1 cellular context compared by ENCODE assay signal in the genomic region with DNA sequence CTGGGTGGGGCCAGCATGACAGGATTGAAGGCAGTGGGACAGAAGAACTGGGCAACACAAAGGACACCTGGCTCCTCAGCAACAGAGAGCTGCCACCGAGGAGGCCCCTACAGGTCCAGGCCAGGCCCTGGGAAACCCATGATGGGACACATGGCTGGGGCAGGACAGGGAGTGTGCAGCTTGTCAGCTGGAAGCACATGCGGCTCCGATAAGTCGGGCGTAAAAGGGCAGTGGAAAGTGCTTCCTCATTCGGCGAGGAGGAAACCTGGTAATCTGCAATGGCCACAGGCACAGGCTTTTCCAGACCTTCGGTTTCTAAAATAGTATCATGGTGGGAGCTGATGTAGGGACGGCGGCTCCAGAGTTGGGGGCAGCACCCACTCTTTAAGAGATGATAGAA.
TF ChIP-seq lines count a peak whose summit lies in the region.

No MANE protein-coding gene starts in this region.

TF ChIP-seq in K562, 482 proteins besides CTCF, POLR2A, EP300 and RAD21 (continued from another document and continues in another):
- TF ChIP-seq, protein P1, sequence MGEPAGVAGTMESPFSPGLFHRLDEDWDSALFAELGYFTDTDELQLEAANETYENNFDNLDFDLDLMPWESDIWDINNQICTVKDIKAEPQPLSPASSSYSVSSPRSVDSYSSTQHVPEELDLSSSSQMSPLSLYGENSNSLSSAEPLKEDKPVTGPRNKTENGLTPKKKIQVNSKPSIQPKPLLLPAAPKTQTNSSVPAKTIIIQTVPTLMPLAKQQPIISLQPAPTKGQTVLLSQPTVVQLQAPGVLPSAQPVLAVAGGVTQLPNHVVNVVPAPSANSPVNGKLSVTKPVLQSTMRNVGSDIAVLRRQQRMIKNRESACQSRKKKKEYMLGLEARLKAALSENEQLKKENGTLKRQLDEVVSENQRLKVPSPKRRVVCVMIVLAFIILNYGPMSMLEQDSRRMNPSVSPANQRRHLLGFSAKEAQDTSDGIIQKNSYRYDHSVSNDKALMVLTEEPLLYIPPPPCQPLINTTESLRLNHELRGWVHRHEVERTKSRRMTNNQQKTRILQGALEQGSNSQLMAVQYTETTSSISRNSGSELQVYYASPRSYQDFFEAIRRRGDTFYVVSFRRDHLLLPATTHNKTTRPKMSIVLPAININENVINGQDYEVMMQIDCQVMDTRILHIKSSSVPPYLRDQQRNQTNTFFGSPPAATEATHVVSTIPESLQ (CRISPR knock-in tag; IDR thresholded peaks at IDR 0.05), result no peak
- no peak for TF ChIP-seq FOSL1 (tag; conservative IDR thresholded peaks at IDR 0.05)
- TF ChIP-seq, protein P2, sequence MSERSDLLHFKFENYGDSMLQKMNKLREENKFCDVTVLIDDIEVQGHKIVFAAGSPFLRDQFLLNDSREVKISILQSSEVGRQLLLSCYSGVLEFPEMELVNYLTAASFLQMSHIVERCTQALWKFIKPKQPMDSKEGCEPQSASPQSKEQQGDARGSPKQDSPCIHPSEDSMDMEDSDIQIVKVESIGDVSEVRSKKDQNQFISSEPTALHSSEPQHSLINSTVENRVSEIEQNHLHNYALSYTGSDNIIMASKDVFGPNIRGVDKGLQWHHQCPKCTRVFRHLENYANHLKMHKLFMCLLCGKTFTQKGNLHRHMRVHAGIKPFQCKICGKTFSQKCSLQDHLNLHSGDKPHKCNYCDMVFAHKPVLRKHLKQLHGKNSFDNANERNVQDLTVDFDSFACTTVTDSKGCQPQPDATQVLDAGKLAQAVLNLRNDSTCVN (CRISPR knock-in tag; IDR thresholded peaks at IDR 0.05), result no peak
- no peak for TF ChIP-seq MCM5 (IDR thresholded peaks at IDR 0.05; ENCODE audit: low read depth)
- TF ChIP-seq PML (IDR thresholded peaks at IDR 0.05; ENCODE audit: low read length), result peak; percentile 64; the same call in 1 of the 2 replicates
- TF ChIP-seq, protein P3, sequence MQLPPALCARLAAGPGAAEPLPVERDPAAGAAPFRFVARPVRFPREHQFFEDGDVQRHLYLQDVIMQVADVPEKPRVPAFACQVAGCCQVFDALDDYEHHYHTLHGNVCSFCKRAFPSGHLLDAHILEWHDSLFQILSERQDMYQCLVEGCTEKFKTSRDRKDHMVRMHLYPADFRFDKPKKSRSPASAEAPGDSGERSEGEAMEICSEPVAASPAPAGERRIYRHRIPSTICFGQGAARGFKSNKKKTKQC (CRISPR knock-in tag; IDR thresholded peaks at IDR 0.05), result no peak
- TF ChIP-seq BRF1 (IDR thresholded peaks at IDR 0.05; ENCODE audit: borderline replicate concordance, extremely low read depth, insufficient read length), result no peak
- TF ChIP-seq SNIP1 (IDR thresholded peaks at IDR 0.05; ENCODE audit: low read depth), result no peak
- no peak for TF ChIP-seq ATF1 (CRISPR knock-in tag; IDR thresholded peaks at IDR 0.05)
- no peak for TF ChIP-seq ATF1 (tag; IDR thresholded peaks at IDR 0.05)
- TF ChIP-seq, protein P4, sequence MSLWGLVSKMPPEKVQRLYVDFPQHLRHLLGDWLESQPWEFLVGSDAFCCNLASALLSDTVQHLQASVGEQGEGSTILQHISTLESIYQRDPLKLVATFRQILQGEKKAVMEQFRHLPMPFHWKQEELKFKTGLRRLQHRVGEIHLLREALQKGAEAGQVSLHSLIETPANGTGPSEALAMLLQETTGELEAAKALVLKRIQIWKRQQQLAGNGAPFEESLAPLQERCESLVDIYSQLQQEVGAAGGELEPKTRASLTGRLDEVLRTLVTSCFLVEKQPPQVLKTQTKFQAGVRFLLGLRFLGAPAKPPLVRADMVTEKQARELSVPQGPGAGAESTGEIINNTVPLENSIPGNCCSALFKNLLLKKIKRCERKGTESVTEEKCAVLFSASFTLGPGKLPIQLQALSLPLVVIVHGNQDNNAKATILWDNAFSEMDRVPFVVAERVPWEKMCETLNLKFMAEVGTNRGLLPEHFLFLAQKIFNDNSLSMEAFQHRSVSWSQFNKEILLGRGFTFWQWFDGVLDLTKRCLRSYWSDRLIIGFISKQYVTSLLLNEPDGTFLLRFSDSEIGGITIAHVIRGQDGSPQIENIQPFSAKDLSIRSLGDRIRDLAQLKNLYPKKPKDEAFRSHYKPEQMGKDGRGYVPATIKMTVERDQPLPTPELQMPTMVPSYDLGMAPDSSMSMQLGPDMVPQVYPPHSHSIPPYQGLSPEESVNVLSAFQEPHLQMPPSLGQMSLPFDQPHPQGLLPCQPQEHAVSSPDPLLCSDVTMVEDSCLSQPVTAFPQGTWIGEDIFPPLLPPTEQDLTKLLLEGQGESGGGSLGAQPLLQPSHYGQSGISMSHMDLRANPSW (CRISPR knock-in tag; IDR thresholded peaks at IDR 0.05), result peak; percentile 97; the same call in 1 of the 2 replicates
- TF ChIP-seq, protein P5, sequence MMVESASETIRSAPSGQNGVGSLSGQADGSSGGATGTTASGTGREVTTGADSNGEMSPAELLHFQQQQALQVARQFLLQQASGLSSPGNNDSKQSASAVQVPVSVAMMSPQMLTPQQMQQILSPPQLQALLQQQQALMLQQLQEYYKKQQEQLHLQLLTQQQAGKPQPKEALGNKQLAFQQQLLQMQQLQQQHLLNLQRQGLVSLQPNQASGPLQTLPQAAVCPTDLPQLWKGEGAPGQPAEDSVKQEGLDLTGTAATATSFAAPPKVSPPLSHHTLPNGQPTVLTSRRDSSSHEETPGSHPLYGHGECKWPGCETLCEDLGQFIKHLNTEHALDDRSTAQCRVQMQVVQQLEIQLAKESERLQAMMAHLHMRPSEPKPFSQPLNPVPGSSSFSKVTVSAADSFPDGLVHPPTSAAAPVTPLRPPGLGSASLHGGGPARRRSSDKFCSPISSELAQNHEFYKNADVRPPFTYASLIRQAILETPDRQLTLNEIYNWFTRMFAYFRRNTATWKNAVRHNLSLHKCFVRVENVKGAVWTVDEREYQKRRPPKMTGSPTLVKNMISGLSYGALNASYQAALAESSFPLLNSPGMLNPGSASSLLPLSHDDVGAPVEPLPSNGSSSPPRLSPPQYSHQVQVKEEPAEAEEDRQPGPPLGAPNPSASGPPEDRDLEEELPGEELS (CRISPR knock-in tag; IDR thresholded peaks at IDR 0.05; ENCODE audit: borderline replicate concordance), result no peak
- no peak for TF ChIP-seq CREM (IDR thresholded peaks at IDR 0.05; ENCODE audit: low read depth)
- no peak for TF ChIP-seq BRCA1 (IDR thresholded peaks at IDR 0.05)
- no peak for TF ChIP-seq BRCA1 (CRISPR knock-in tag; IDR thresholded peaks at IDR 0.05)
- no peak for TF ChIP-seq PHF8 (IDR thresholded peaks at IDR 0.05; ENCODE audit: borderline replicate concordance, low read length)
- no peak for TF ChIP-seq ZNF551 (CRISPR knock-in tag; IDR thresholded peaks at IDR 0.05)
- peak; percentile 84; the same call in 1 of the 2 replicates for TF ChIP-seq MEF2A (IDR thresholded peaks at IDR 0.05; ENCODE audit: control insufficient read depth, low read depth, low read length)
- TF ChIP-seq HLTF (IDR thresholded peaks at IDR 0.05), result no peak
- TF ChIP-seq FIP1L1 (IDR thresholded peaks at IDR 0.05; ENCODE audit: low read depth, low read length, poor library complexity, severe bottlenecking), result no peak
- TF ChIP-seq ZNF165 (CRISPR knock-in tag; IDR thresholded peaks at IDR 0.05; ENCODE audit: borderline replicate concordance), result no peak
- no peak for TF ChIP-seq KAT8 (IDR thresholded peaks at IDR 0.05; ENCODE audit: low read depth)
- peak; percentile 30 for TF ChIP-seq TBP (optimal IDR thresholded peaks at IDR 0.05; ENCODE audit: low read depth, low read length)
- TF ChIP-seq TCFL5 (CRISPR knock-in tag; conservative IDR thresholded peaks at IDR 0.05), result no peak
- no peak for TF ChIP-seq POLR2AphosphoS2 (IDR thresholded peaks at IDR 0.05; ENCODE audit: low read length)
- no peak for TF ChIP-seq ZNF232 (CRISPR knock-in tag; IDR thresholded peaks at IDR 0.05)
- TF ChIP-seq, protein P6, sequence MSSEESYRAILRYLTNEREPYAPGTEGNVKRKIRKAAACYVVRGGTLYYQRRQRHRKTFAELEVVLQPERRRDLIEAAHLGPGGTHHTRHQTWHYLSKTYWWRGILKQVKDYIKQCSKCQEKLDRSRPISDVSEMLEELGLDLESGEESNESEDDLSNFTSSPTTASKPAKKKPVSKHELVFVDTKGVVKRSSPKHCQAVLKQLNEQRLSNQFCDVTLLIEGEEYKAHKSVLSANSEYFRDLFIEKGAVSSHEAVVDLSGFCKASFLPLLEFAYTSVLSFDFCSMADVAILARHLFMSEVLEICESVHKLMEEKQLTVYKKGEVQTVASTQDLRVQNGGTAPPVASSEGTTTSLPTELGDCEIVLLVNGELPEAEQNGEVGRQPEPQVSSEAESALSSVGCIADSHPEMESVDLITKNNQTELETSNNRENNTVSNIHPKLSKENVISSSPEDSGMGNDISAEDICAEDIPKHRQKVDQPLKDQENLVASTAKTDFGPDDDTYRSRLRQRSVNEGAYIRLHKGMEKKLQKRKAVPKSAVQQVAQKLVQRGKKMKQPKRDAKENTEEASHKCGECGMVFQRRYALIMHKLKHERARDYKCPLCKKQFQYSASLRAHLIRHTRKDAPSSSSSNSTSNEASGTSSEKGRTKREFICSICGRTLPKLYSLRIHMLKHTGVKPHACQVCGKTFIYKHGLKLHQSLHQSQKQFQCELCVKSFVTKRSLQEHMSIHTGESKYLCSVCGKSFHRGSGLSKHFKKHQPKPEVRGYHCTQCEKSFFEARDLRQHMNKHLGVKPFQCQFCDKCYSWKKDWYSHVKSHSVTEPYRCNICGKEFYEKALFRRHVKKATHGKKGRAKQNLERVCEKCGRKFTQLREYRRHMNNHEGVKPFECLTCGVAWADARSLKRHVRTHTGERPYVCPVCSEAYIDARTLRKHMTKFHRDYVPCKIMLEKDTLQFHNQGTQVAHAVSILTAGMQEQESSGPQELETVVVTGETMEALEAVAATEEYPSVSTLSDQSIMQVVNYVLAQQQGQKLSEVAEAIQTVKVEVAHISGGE (CRISPR knock-in tag; IDR thresholded peaks at IDR 0.05), result no peak
- no peak for TF ChIP-seq MECOM (CRISPR knock-in tag; IDR thresholded peaks at IDR 0.05)
- no peak for TF ChIP-seq PRMT5 (CRISPR knock-in tag; IDR thresholded peaks at IDR 0.05)
- TF ChIP-seq TAF9B (IDR thresholded peaks at IDR 0.05; ENCODE audit: partially characterized antibody), result no peak
- TF ChIP-seq CBFA2T3 (IDR thresholded peaks at IDR 0.05), result peak; percentile 92
- TF ChIP-seq, protein P7, sequence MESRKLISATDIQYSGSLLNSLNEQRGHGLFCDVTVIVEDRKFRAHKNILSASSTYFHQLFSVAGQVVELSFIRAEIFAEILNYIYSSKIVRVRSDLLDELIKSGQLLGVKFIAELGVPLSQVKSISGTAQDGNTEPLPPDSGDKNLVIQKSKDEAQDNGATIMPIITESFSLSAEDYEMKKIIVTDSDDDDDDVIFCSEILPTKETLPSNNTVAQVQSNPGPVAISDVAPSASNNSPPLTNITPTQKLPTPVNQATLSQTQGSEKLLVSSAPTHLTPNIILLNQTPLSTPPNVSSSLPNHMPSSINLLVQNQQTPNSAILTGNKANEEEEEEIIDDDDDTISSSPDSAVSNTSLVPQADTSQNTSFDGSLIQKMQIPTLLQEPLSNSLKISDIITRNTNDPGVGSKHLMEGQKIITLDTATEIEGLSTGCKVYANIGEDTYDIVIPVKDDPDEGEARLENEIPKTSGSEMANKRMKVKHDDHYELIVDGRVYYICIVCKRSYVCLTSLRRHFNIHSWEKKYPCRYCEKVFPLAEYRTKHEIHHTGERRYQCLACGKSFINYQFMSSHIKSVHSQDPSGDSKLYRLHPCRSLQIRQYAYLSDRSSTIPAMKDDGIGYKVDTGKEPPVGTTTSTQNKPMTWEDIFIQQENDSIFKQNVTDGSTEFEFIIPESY (CRISPR knock-in tag; IDR thresholded peaks at IDR 0.05), result no peak
- TF ChIP-seq SRSF3 (IDR thresholded peaks at IDR 0.05; ENCODE audit: insufficient read depth, low read length), result no peak
- TF ChIP-seq, protein P8, sequence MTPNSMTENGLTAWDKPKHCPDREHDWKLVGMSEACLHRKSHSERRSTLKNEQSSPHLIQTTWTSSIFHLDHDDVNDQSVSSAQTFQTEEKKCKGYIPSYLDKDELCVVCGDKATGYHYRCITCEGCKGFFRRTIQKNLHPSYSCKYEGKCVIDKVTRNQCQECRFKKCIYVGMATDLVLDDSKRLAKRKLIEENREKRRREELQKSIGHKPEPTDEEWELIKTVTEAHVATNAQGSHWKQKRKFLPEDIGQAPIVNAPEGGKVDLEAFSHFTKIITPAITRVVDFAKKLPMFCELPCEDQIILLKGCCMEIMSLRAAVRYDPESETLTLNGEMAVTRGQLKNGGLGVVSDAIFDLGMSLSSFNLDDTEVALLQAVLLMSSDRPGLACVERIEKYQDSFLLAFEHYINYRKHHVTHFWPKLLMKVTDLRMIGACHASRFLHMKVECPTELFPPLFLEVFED (CRISPR knock-in tag; conservative IDR thresholded peaks at IDR 0.05), result no peak
- no peak for TF ChIP-seq TCF7 (IDR thresholded peaks at IDR 0.05; ENCODE audit: borderline replicate concordance)
- no peak for TF ChIP-seq MBD2 (IDR thresholded peaks at IDR 0.05; ENCODE audit: borderline replicate concordance, low read depth)
- peak; percentile 72; the same call in 1 of the 2 replicates for TF ChIP-seq GTF2F1 (IDR thresholded peaks at IDR 0.05; ENCODE audit: low read depth, low read length)
- no peak for TF ChIP-seq XRCC4 (IDR thresholded peaks at IDR 0.05; ENCODE audit: extremely low read depth, insufficient read depth, insufficient read length)
- TF ChIP-seq GTF2E2 (tag; IDR thresholded peaks at IDR 0.05), result no peak
- TF ChIP-seq ZNF561 (CRISPR knock-in tag; conservative IDR thresholded peaks at IDR 0.05), result no peak
- no peak for TF ChIP-seq PTRF (tag; IDR thresholded peaks at IDR 0.05)
- TF ChIP-seq ZNF830 (CRISPR knock-in tag; IDR thresholded peaks at IDR 0.05), result no peak
- no peak for TF ChIP-seq CHD4 (IDR thresholded peaks at IDR 0.05; ENCODE audit: insufficient read depth, insufficient replicate concordance, low read depth, low read length, poor library complexity, severe bottlenecking)
- TF ChIP-seq, protein P9, sequence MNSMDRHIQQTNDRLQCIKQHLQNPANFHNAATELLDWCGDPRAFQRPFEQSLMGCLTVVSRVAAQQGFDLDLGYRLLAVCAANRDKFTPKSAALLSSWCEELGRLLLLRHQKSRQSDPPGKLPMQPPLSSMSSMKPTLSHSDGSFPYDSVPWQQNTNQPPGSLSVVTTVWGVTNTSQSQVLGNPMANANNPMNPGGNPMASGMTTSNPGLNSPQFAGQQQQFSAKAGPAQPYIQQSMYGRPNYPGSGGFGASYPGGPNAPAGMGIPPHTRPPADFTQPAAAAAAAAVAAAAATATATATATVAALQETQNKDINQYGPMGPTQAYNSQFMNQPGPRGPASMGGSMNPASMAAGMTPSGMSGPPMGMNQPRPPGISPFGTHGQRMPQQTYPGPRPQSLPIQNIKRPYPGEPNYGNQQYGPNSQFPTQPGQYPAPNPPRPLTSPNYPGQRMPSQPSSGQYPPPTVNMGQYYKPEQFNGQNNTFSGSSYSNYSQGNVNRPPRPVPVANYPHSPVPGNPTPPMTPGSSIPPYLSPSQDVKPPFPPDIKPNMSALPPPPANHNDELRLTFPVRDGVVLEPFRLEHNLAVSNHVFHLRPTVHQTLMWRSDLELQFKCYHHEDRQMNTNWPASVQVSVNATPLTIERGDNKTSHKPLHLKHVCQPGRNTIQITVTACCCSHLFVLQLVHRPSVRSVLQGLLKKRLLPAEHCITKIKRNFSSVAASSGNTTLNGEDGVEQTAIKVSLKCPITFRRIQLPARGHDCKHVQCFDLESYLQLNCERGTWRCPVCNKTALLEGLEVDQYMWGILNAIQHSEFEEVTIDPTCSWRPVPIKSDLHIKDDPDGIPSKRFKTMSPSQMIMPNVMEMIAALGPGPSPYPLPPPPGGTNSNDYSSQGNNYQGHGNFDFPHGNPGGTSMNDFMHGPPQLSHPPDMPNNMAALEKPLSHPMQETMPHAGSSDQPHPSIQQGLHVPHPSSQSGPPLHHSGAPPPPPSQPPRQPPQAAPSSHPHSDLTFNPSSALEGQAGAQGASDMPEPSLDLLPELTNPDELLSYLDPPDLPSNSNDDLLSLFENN (IDR thresholded peaks at IDR 0.05; ENCODE audit: low read depth in 2 of 2, low read length in 2 of 2), result peak in 1 of 2 experiments; percentile 80; a peak in 2 of 4 replicates
